In the genomic region with DNA sequence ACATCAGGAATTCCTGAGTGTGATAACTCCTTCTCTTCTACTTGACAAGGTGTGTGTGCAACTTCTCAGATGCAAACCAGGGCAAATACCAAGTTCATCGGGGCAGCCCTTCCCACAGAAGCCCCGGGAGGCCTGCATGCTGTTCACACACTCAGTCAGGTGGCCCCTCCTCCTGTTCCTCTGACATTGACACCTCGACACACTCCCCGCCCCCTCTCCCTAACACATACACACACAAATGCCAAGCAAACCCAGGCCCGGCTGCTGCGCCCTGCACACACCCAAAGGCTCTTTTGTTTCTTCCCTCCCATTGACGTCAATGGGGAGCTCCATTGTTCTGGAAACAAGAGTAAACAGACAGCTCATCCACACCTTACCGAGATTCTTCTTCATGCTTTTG, we compare ENCODE assay signal across 8 cellular contexts. TPM values are rescaled to one million over a fixed set of nuclear protein-coding genes. Genes with fewer than 3 reads are reported as not detected.
A peak's percentile ranks its signal among the peaks of the same experiment; 100 is the strongest.
DNase-seq lines count a peak whose midpoint lies in the region; ATAC-seq and TF ChIP-seq lines count a peak whose summit lies in the region.

No MANE protein-coding gene starts in this region.

- ATAC-seq in activated CD8-positive, alpha-beta T cell treated with anti-CD3 and anti-CD28 coated beads, Interleukin-2, amount 10 ng/mL, durations not matched to agents 7 days and 5 days, result no peak
- ATAC-seq in heart right ventricle, result peak in 4 of 8 donors; percentile 13 to 60 (median 20)
- no peak for ATAC-seq in HG03108 (IDR thresholded peaks at IDR 0.05; ENCODE audit: unreplicated experiment)
- no peak for ATAC-seq in HG03175 (IDR thresholded peaks at IDR 0.05; ENCODE audit: unreplicated experiment)

- H3K36me3 ChIP-seq in BLaER1, result no peaks in the 10 kb centered on the region
- no peaks in the 10 kb centered on the region for H3K36me3 ChIP-seq in heart right ventricle

- H3K27me3 ChIP-seq in BLaER1, result no peaks in the 10 kb centered on the region
- H3K27me3 ChIP-seq in heart right ventricle, result no peaks in the 10 kb centered on the region

- peak overlapping the region; percentile 91 for H3K4me3 Mint-ChIP-seq in activated CD8-positive, alpha-beta T cell treated with anti-CD3 and anti-CD28 coated beads, Interleukin-2, amount 10 ng/mL, durations not matched to agents 7 days and 5 days

- peak overlapping the region; percentile 86 for H3K9ac ChIP-seq in BLaER1

- CTCF ChIA-PET in activated CD8-positive, alpha-beta T cell treated with anti-CD3 and anti-CD28 coated beads, Interleukin-2, amount 10 ng/mL, durations not matched to agents 7 days and 5 days (lab: Charles Lee), result interaction anchor here (2.0 kb wide), 1 partner anchor 27 kb away, joined by 9 read pairs; no protein-coding TSS in a partner anchor

- 46 to 47% methylated on average over 8 of the region's 8 CpGs for WGBS in heart right ventricle, 2 donors

- H3K4me3 ChIP-seq in BLaER1 (peak overlapping the region; percentile 94), heart right ventricle (peak overlapping the region in 3 of 10 donors; percentile 79 to 99 (median 97)), skin epidermis (no peak overlapping the region)

- H3K4me1 ChIP-seq in BLaER1 (peaks cover 52% of the 10 kb centered on the region), heart right ventricle (peaks cover 2 to 51% (median 45%) of the 10 kb centered on the region in 9 donors)

- peaks cover 33% of the 10 kb centered on the region for H4K20me1 ChIP-seq in BLaER1

- TF ChIP-seq CTCF in heart right ventricle (IDR thresholded peaks at IDR 0.05), result no peak

- peak overlapping the region; percentile 85 for H3K4me2 ChIP-seq in BLaER1

- H3K27ac ChIP-seq in BLaER1 (peak overlapping the region; percentile 92), heart right ventricle (peak overlapping the region in 8 of 10 donors; percentile 71 to 97 (median 90)), skin epidermis (peak overlapping the region in 19 of 21 experiments; percentile 77 to 100 (median 95))

- POLR2A ChIA-PET in activated CD8-positive, alpha-beta T cell treated with anti-CD3 and anti-CD28 coated beads, Interleukin-2, amount 10 ng/mL, durations not matched to agents 7 days and 5 days (lab: Charles Lee), result no interaction called here

- no peaks in the 10 kb centered on the region for H3K9me3 ChIP-seq in BLaER1
- H3K9me3 ChIP-seq in heart right ventricle, result no peaks in the 10 kb centered on the region

- no peaks in the 10 kb centered on the region for H3K9me3 Mint-ChIP-seq in activated CD8-positive, alpha-beta T cell treated with anti-CD3 and anti-CD28 coated beads, Interleukin-2, amount 10 ng/mL, durations not matched to agents 7 days and 5 days (ENCODE audit: insufficient read depth)

- peak; percentile 59 to 95 (median 84) for DNase-seq in NCI-H1417 (lab: John Stamatoyannopoulos, UW)
- DNase-seq in activated CD8-positive, alpha-beta T cell treated with anti-CD3 and anti-CD28 coated beads, Interleukin-2, amount 10 ng/mL, durations not matched to agents 7 days and 5 days, result peak; percentile 34
- DNase-seq in heart right ventricle, result peak; percentile 32 to 75
- no peak for DNase-seq in cerebellum (ENCODE audit: low spot score)

- H3K36me3 Mint-ChIP-seq in activated CD8-positive, alpha-beta T cell treated with anti-CD3 and anti-CD28 coated beads, Interleukin-2, amount 10 ng/mL, durations not matched to agents 7 days and 5 days (ENCODE audit: low read depth), result no peaks in the 10 kb centered on the region

- peaks cover 6% of the 10 kb centered on the region for H3K27me3 Mint-ChIP-seq in activated CD8-positive, alpha-beta T cell treated with anti-CD3 and anti-CD28 coated beads, Interleukin-2, amount 10 ng/mL, durations not matched to agents 7 days and 5 days (ENCODE audit: low read depth)

- peaks cover 36% of the 10 kb centered on the region for H3K4me1 Mint-ChIP-seq in activated CD8-positive, alpha-beta T cell treated with anti-CD3 and anti-CD28 coated beads, Interleukin-2, amount 10 ng/mL, durations not matched to agents 7 days and 5 days (ENCODE audit: low read depth)

- H3K27ac Mint-ChIP-seq in activated CD8-positive, alpha-beta T cell treated with anti-CD3 and anti-CD28 coated beads, Interleukin-2, amount 10 ng/mL, durations not matched to agents 7 days and 5 days, result peak overlapping the region; percentile 99

- intact Hi-C loops in heart right ventricle (cut with DNase I), result no loop called here

RNA-seq across cellular contexts. Expression of a gene that starts 1.7 kb away (rescaled TPM):
- 10 to 100 TPM; 14.6 to 17.6 TPM for total RNA-seq in activated CD8-positive, alpha-beta T cell treated with anti-CD3 and anti-CD28 coated beads, Interleukin-2, amount 10 ng/mL, durations not matched to agents 7 days and 5 days
- total RNA-seq in heart right ventricle, result 10 to 100 TPM in 3 of 10 donors, 1 to 10 TPM in 7; 3.1 to 19.0 (median 8.0) TPM
- polyA plus RNA-seq in heart right ventricle, result 1 to 10 TPM; 1.4 to 4.5 TPM
- 7.5 TPM for total RNA-seq in cerebellum

RNA-seq across cellular contexts. Expression of a gene that starts 30.2 kb away (rescaled TPM):
- 1 to 10 TPM; 7.1 to 7.5 TPM for total RNA-seq in activated CD8-positive, alpha-beta T cell treated with anti-CD3 and anti-CD28 coated beads, Interleukin-2, amount 10 ng/mL, durations not matched to agents 7 days and 5 days
- total RNA-seq in heart right ventricle (10 to 100 TPM in 6 of 10 donors, 1 to 10 TPM in 4; 8.3 to 20.4 (median 12.5) TPM), cerebellum (12.2 TPM)
- polyA plus RNA-seq in heart right ventricle, result 1 to 10 TPM; 4.0 to 6.2 TPM

RNA-seq across cellular contexts. Expression of a gene that starts 50.2 kb away (rescaled TPM):
- 1 to 10 TPM; 4.7 to 4.8 TPM for total RNA-seq in activated CD8-positive, alpha-beta T cell treated with anti-CD3 and anti-CD28 coated beads, Interleukin-2, amount 10 ng/mL, durations not matched to agents 7 days and 5 days
- 1 to 10 TPM; 1.1 to 3.9 (median 1.9) TPM for total RNA-seq in heart right ventricle
- 1 to 10 TPM; 3.9 to 6.9 TPM for polyA plus RNA-seq in heart right ventricle
- total RNA-seq in cerebellum, result 45.3 TPM
